15 cellular contexts compared by ENCODE assay signal in genomic region chr5:13745508-13745907, GRCh38.
DNase-seq lines count a peak whose midpoint lies in the region; ATAC-seq, FAIRE-seq and TF ChIP-seq lines count a peak whose summit lies in the region.
"Had no signal": no experiment of that assay in that cellular context is flagged by ENCODE, and none has a peak within 500 bp of the region (broad histone marks: within the 10 kb centered on the region; RNA-seq: fewer than 3 reads in every experiment).

No MANE protein-coding gene starts in this region.

- DNase-seq in MCF 10A (ENCODE audit: unreplicated experiment), result peak; percentile 51
- no peak for DNase-seq in breast epithelium (ENCODE audit: low spot score in 2 of 2)
- DNase-seq in astrocyte (ENCODE audit: low read depth), result peak; percentile 77
- DNase-seq in iPS DF 19.7 (ENCODE audit: low read depth, low spot score), result peak; percentile 23
- DNase-seq in NCI-H2081 (lab: John Stamatoyannopoulos, UW), result no peak
- no peak for DNase-seq in GM12892 (ENCODE audit: insufficient read length)
- no peak for DNase-seq in T1000 (lab: John Stamatoyannopoulos, UW)
- DNase-seq: activated CD4-positive, alpha-beta T cell treated with anti-CD3 and anti-CD28 coated beads for 1 hour; DMS153; NCI-H1694 treated with DMSO at 0.1 percent for 48 hours; tibial artery had no signal

- no peak overlapping the region for H3K9ac ChIP-seq in astrocyte (ENCODE audit: low read length)
- H3K9ac ChIP-seq: neural progenitor cell had no signal

- no peaks in the 10 kb centered on the region for H4K20me1 ChIP-seq in astrocyte (ENCODE audit: insufficient read depth, low read length)

- H3K9me3 ChIP-seq in breast epithelium (no peaks in the 10 kb centered on the region), astrocyte (ENCODE audit: insufficient read depth, low read depth, low read length) (no peaks in the 10 kb centered on the region)
- H3K9me3 ChIP-seq: tibial artery had no signal

- H3K27me3 ChIP-seq in breast epithelium (no peaks in the 10 kb centered on the region), astrocyte (ENCODE audit: insufficient read depth, low read length) (no peaks in the 10 kb centered on the region)
- H3K27me3 ChIP-seq: neural progenitor cell, tibial artery had no signal

- no peak overlapping the region for H3K4me3 ChIP-seq in breast epithelium
- peak overlapping the region; percentile 11 for H3K4me3 ChIP-seq in astrocyte (ENCODE audit: insufficient read depth, low read depth, low read length)
- H3K4me3 ChIP-seq: neural progenitor cell, tibial artery had no signal

- H3K36me3 Mint-ChIP-seq in MCF 10A (ENCODE audit: insufficient read depth, unreplicated experiment) (no peaks in the 10 kb centered on the region), astrocyte (ENCODE audit: low read depth, unreplicated experiment) (peaks cover 2% of the 10 kb centered on the region)
- H3K36me3 Mint-ChIP-seq: neural progenitor cell had no signal

- no TSS peak for BruUV-seq in MCF 10A (replicated peaks; lab: Mats Ljungman, UMichigan)

- no peak for ATAC-seq in HG02870 (IDR thresholded peaks at IDR 0.05; ENCODE audit: unreplicated experiment)
- ATAC-seq: left lobe of liver had no signal

- peak overlapping the region; percentile 33 for H3K4me2 ChIP-seq in astrocyte (ENCODE audit: low read length)
- H3K4me2 ChIP-seq: neural progenitor cell had no signal

- H3K4me3 Mint-ChIP-seq in MCF 10A (ENCODE audit: unreplicated experiment) (no peak overlapping the region), astrocyte (ENCODE audit: unreplicated experiment) (no peak overlapping the region)
- H3K4me3 Mint-ChIP-seq: neural progenitor cell had no signal

- H3K4me1 Mint-ChIP-seq in MCF 10A (ENCODE audit: insufficient read depth, unreplicated experiment) (peaks cover 13% of the 10 kb centered on the region), astrocyte (ENCODE audit: low read depth, unreplicated experiment) (peaks cover 12% of the 10 kb centered on the region)
- H3K4me1 Mint-ChIP-seq: neural progenitor cell had no signal

- H2AFZ ChIP-seq in astrocyte (ENCODE audit: low read depth, low read length), result no peak overlapping the region
- H2AFZ ChIP-seq: neural progenitor cell had no signal

- TF ChIP-seq CTCF in MCF 10A (IDR thresholded peaks at IDR 0.05; ENCODE audit: unreplicated experiment) (no peak), breast epithelium (IDR thresholded peaks at IDR 0.05) (no peak), astrocyte (IDR thresholded peaks at IDR 0.05; ENCODE audit: insufficient read depth, low read depth, low read length) (no peak)

- H3K4me1 ChIP-seq in breast epithelium (no peaks in the 10 kb centered on the region), astrocyte (ENCODE audit: insufficient read depth, low read length) (no peaks in the 10 kb centered on the region)
- H3K4me1 ChIP-seq: neural progenitor cell, tibial artery had no signal

- CTCF ChIA-PET in MCF 10A (lab: Yijun Ruan, JAX), result no interaction called here

- H3K9me3 Mint-ChIP-seq in MCF 10A (ENCODE audit: unreplicated experiment) (no peaks in the 10 kb centered on the region), astrocyte (ENCODE audit: unreplicated experiment) (peaks cover 6% of the 10 kb centered on the region)
- H3K9me3 Mint-ChIP-seq: neural progenitor cell had no signal

- TF ChIP-seq POLR2A in breast epithelium (IDR thresholded peaks at IDR 0.05), result no peak
- no peak for TF ChIP-seq POLR2A in GM12892 (IDR thresholded peaks at IDR 0.05; ENCODE audit: low read depth, low read length)

- H3K27ac ChIP-seq in breast epithelium (no peak overlapping the region), astrocyte (ENCODE audit: low read depth, low read length) (no peak overlapping the region)
- H3K27ac ChIP-seq: 22Rv1, neural progenitor cell, tibial artery had no signal

- no peaks in the 10 kb centered on the region for H3K79me2 ChIP-seq in astrocyte (ENCODE audit: insufficient read depth, low read length)

- H3K27ac Mint-ChIP-seq in MCF 10A (ENCODE audit: low read depth, unreplicated experiment) (peak overlapping the region; percentile 22), astrocyte (ENCODE audit: unreplicated experiment) (no peak overlapping the region)
- H3K27ac Mint-ChIP-seq: neural progenitor cell had no signal

- H3K27me3 Mint-ChIP-seq in MCF 10A (ENCODE audit: insufficient read depth, unreplicated experiment), result no peaks in the 10 kb centered on the region
- H3K27me3 Mint-ChIP-seq in astrocyte (ENCODE audit: low read depth, unreplicated experiment), result no peaks in the 10 kb centered on the region

- no peaks in the 10 kb centered on the region for H3K36me3 ChIP-seq in breast epithelium
- no peaks in the 10 kb centered on the region for H3K36me3 ChIP-seq in astrocyte (ENCODE audit: insufficient read depth, low read length)
- H3K36me3 ChIP-seq: neural progenitor cell, tibial artery had no signal

- POLR2A ChIA-PET in MCF 10A (lab: Yijun Ruan, JAX), result no interaction called here

- FAIRE-seq in astrocyte (lab: Jason Lieb, UNC) (peak; percentile 91), GM12892 (lab: Jason Lieb, UNC) (no peak)

- intact Hi-C loops in MCF 10A (cut with micrococcal nuclease) (no loop called here), breast epithelium (cut with DNase I; ENCODE audit: low total_unique reads) (no loop called here)

Comparison
In these comparisons a context has a peak if more than half of its experiments do, and no peak if none do; other contexts are left out.
1. DNase-seq: peak in MCF 10A (single experiment), astrocyte (single experiment) and iPS DF 19.7 (single experiment); none in breast epithelium (0 of 2), NCI-H2081 (0 of 2), GM12892 (single experiment) and T1000 (single experiment).